In the genomic region with DNA sequence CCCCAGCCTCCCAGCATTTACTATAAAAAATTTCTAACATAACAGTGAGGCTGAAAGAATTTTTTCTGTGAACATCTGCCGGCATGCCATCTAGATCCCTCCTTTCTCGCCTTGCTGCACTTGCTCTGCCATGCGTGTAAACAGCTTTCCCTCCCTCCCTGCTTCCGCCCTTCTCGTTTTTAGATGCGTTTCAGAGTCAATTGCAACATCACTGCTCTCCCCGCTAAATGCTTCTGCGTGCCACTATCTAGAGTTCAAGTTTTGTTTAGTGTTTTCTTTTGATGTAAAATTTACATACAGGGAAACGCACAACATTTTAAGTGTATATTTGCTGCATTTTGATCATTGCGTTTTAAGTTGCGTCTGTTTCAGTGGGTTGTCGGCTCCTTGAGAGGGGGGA, we compare ENCODE assay signal across 17 cellular contexts.
DNase-seq lines count a peak whose midpoint lies in the region; ATAC-seq and TF ChIP-seq lines count a peak whose summit lies in the region.
"Had no signal": no experiment of that assay in that cellular context is flagged by ENCODE, and none has a peak within 500 bp of the region (broad histone marks: within the 10 kb centered on the region; RNA-seq: fewer than 3 reads in every experiment).

No MANE protein-coding gene starts in this region.

- no peak overlapping the region for H2BK15ac ChIP-seq in IMR-90 (ENCODE audit: low read depth, low read length)

- H3K27me3 ChIP-seq in IMR-90 (ENCODE audit: control insufficient read depth, insufficient read depth, low read length) (peaks cover 50% of the 10 kb centered on the region), RWPE2 (ENCODE audit: insufficient read depth, poor library complexity, severe bottlenecking) (peaks cover 31% of the 10 kb centered on the region)

- no peak overlapping the region for H4K91ac ChIP-seq in IMR-90 (ENCODE audit: insufficient read depth, low read depth, low read length)

- H3K14ac ChIP-seq in IMR-90 (replicated peaks; ENCODE audit: low read depth, low read length): no peak overlapping the region

- H3K27ac ChIP-seq in IMR-90 (ENCODE audit: insufficient read depth, low read length): no peak overlapping the region
- H3K27ac ChIP-seq in RWPE2 (ENCODE audit: poor library complexity, severe bottlenecking): no peak overlapping the region

- CTCF ChIA-PET in IMR-90 (lab: Yijun Ruan, JAX): no interaction called here

- H3K4ac ChIP-seq in IMR-90 (ENCODE audit: low read depth, low read length): no peak overlapping the region

- no peaks in the 10 kb centered on the region for H3K36me3 ChIP-seq in IMR-90 (ENCODE audit: control insufficient read depth, insufficient read depth, low read length)
- H3K36me3 ChIP-seq in RWPE2 (ENCODE audit: low read depth): no peaks in the 10 kb centered on the region
- H3K36me3 ChIP-seq: MG63 had no signal

- no peaks in the 10 kb centered on the region for H4K20me1 ChIP-seq in IMR-90 (ENCODE audit: insufficient read depth, low read length)

- dilution Hi-C loops in IMR-90 (cut with HindIII; ENCODE audit: low sequenced_read_pairs, unreplicated experiment): no loop called here

- H3K23ac ChIP-seq in IMR-90 (ENCODE audit: low read depth, low read length): no peak overlapping the region

- H3K4me1 ChIP-seq in IMR-90 (ENCODE audit: control insufficient read depth, insufficient read depth, low read length) (no peaks in the 10 kb centered on the region), RWPE2 (ENCODE audit: insufficient read depth, poor library complexity, severe bottlenecking) (no peaks in the 10 kb centered on the region)

- H3K79me1 ChIP-seq in IMR-90 (ENCODE audit: low read depth in 1 of 2, low read length in 2 of 2): no peaks in the 10 kb centered on the region

- no peak overlapping the region for H3K18ac ChIP-seq in IMR-90 (ENCODE audit: low read depth, low read length)

- H2AK9ac ChIP-seq in IMR-90 (replicated peaks; ENCODE audit: low read depth, low read length, poor library complexity): no peak overlapping the region

- 73% methylated on average over 3 of the region's 12 CpGs; no CpG with 5 or more reads in 1 of the 2 experiments for WGBS in IMR-90 (ENCODE audit: extremely low coverage in 2 of 2, insufficient read length in 1 of 2), 2 experiments

- no peak overlapping the region for H2BK5ac ChIP-seq in IMR-90 (ENCODE audit: low read depth, low read length, poor library complexity, severe bottlenecking)

- H2BK120ac ChIP-seq in IMR-90 (ENCODE audit: low read depth, low read length): no peak overlapping the region

- H3K9me1 ChIP-seq in IMR-90 (ENCODE audit: insufficient read depth, low read length): no peaks in the 10 kb centered on the region

- H2AFZ ChIP-seq in IMR-90 (replicated peaks; ENCODE audit: low read length, poor library complexity): no peak overlapping the region

- no peak overlapping the region for H4K5ac ChIP-seq in IMR-90 (ENCODE audit: low read depth, low read length)

- intact Hi-C loops in IMR-90 (cut with micrococcal nuclease): no loop called here

- H2BK20ac ChIP-seq in IMR-90 (ENCODE audit: low read depth, low read length): no peak overlapping the region

- no peak overlapping the region for H3K56ac ChIP-seq in IMR-90 (ENCODE audit: extremely low read depth, insufficient read depth, low read length)

- H2AK5ac ChIP-seq in IMR-90 (ENCODE audit: low read depth, low read length): no peak overlapping the region

- DNase-seq in IMR-90: no peak
- DNase-seq in NB4 (ENCODE audit: low read depth): peak; percentile 64
- DNase-seq in RWPE2 (ENCODE audit: low spot score): peak; percentile 2
- DNase-seq in retina: peak; percentile 21
- DNase-seq in NCI-H524 (lab: John Stamatoyannopoulos, UW): no peak
- DNase-seq in activated naive CD4-positive, alpha-beta T cell treated with Interleukin-2 at 50 U/mL for 16 hours: no peak
- no peak for DNase-seq in NCI-H2107 (lab: John Stamatoyannopoulos, UW)
- DNase-seq: C1 segment of cervical spinal cord, EL, MG63, NCI-H1417 treated with DMSO at 0.1 percent for 48 hours, NCI-H2081, NCI-H226, NCI-H526 treated with DMSO at 0.1 percent for 48 hours, T-helper 2 cell had no signal

- H3K9ac ChIP-seq in IMR-90 (ENCODE audit: low read depth, low read length): no peak overlapping the region

- in situ Hi-C loops in IMR-90 (cut with MboI; ENCODE audit: low sequenced_read_pairs): no loop called here

- no peak for TF ChIP-seq POLR2A in IMR-90 (IDR thresholded peaks at IDR 0.05; ENCODE audit: low read depth, low read length)
- no peak for TF ChIP-seq POLR2A in NB4 (IDR thresholded peaks at IDR 0.05; ENCODE audit: extremely low read depth, insufficient read length)

- H4K8ac ChIP-seq in IMR-90 (ENCODE audit: low read depth in 2 of 2, low read length in 2 of 2): no peak overlapping the region

- H3K9me3 ChIP-seq in IMR-90 (ENCODE audit: control insufficient read depth, insufficient read depth, low read length): peaks cover 6% of the 10 kb centered on the region; the same call in 1 of the 2 replicates
- H3K9me3 ChIP-seq in RWPE2 (ENCODE audit: severe bottlenecking): no peaks in the 10 kb centered on the region
- H3K9me3 ChIP-seq: MG63 had no signal

- no TSS peak for BruUV-seq in IMR-90 (replicated peaks; lab: Mats Ljungman, UMichigan)

- no peak overlapping the region for H3K4me2 ChIP-seq in IMR-90 (ENCODE audit: low read depth, low read length)

- no peak for TF ChIP-seq RAD21 in IMR-90 (IDR thresholded peaks at IDR 0.05; ENCODE audit: low read length)

- H3K4me3 ChIP-seq in IMR-90 (ENCODE audit: insufficient read depth, low read depth, low read length) (no peak overlapping the region), NB4 (ENCODE audit: low read depth, low read length) (no peak overlapping the region), RWPE2 (ENCODE audit: severe bottlenecking) (no peak overlapping the region)
- H3K4me3 ChIP-seq: MG63 had no signal

- ATAC-seq in IMR-90 (ENCODE audit: low read depth) (no peak), RWPE2 (ENCODE audit: low read depth) (no peak)
- ATAC-seq: Right ventricle myocardium inferior, SK-N-SH treated with all-trans-retinoic acid at 6 μM for 48 hours had no signal

- TF ChIP-seq CTCF in IMR-90 (conservative IDR thresholded peaks at IDR 0.05; ENCODE audit: low read depth, low read length): no peak
- no peak for TF ChIP-seq CTCF in NB4 (IDR thresholded peaks at IDR 0.05; ENCODE audit: low read depth, low read length)
- TF ChIP-seq CTCF in RWPE2 (IDR thresholded peaks at IDR 0.05; ENCODE audit: poor library complexity, severe bottlenecking): no peak

- POLR2A ChIA-PET in IMR-90 (lab: Charles Lee; ENCODE audit: unreplicated experiment): no interaction called here

TF ChIP-seq in IMR-90, 13 proteins besides CTCF, POLR2A, EP300 and RAD21:
- TF ChIP-seq CEBPB (IDR thresholded peaks at IDR 0.05; ENCODE audit: low read depth, low read length) (peak; percentile 42; the same call in 1 of the 2 replicates), FOS (IDR thresholded peaks at IDR 0.05; ENCODE audit: low read depth, low read length) (no peak)

Comparison
In these comparisons a context has a peak if more than half of its experiments do, and no peak if none do; other contexts are left out.
1. DNase-seq: peak in NB4 (single experiment), RWPE2 (single experiment) and retina (single experiment); none in IMR-90 (single experiment), NCI-H524 (0 of 2), activated naive CD4-positive, alpha-beta T cell treated with Interleukin-2 at 50 U/mL for 16 hours (single experiment) and NCI-H2107 (single experiment).